In genomic region chr22:26508148-26508547, GRCh38 we compare ENCODE assay signal across 6 cellular contexts.
"Had no signal": no experiment of that assay in that cellular context is flagged by ENCODE, and none has a peak within 500 bp of the region (broad histone marks: within the 10 kb centered on the region; RNA-seq: fewer than 3 reads in every experiment).

No MANE protein-coding gene starts in this region.

- H3K9ac ChIP-seq: KMS-11 had no signal

- H3K27ac ChIP-seq: HL-60, KMS-11 had no signal

- DNase-seq: IMR-90, KBM-7, KG1 had no signal

- FAIRE-seq: HTR-8/SVneo had no signal

- H3K4me2 ChIP-seq: KMS-11 had no signal
